Comparison of ENCODE assay signal across 13 cellular contexts in genomic region chr17:41530062-41531048, GRCh38. TPM values are rescaled to one million over a fixed set of nuclear protein-coding genes. Genes with fewer than 3 reads are reported as not detected.
DNase-seq lines count a peak whose midpoint lies in the region; ATAC-seq, FAIRE-seq and TF ChIP-seq lines count a peak whose summit lies in the region.
"Had no signal": no experiment of that assay in that cellular context is flagged by ENCODE, and none has a peak within 500 bp of the region (broad histone marks: within the 10 kb centered on the region; RNA-seq: fewer than 3 reads in every experiment).

No MANE protein-coding gene starts in this region.

- H3K9me3 Mint-ChIP-seq in activated CD8-positive, alpha-beta memory T cell treated with anti-CD3 and anti-CD28 coated beads, Interleukin-2, amount 10 ng/mL, durations not matched to agents 7 days and 5 days (ENCODE audit: low read depth): no peaks in the 10 kb centered on the region
- no peaks in the 10 kb centered on the region for H3K9me3 Mint-ChIP-seq in CD8-positive, alpha-beta T cell

- H3K4me3 ChIP-seq in endothelial cell of umbilical vein (replicated peaks in 1 of 3; ENCODE audit: insufficient read depth in 1 of 3, low read depth in 1 of 3, low read length in 3 of 3): no peak overlapping the region
- no peak overlapping the region for H3K4me3 ChIP-seq in CD8-positive, alpha-beta T cell (ENCODE audit: low read depth, low read length)
- H3K4me3 ChIP-seq: suprapubic skin had no signal

- FAIRE-seq in endothelial cell of umbilical vein (lab: Jason Lieb, UNC): peak; percentile 99

- no peak overlapping the region for H3K4me3 Mint-ChIP-seq in activated CD8-positive, alpha-beta memory T cell treated with anti-CD3 and anti-CD28 coated beads, Interleukin-2, amount 10 ng/mL, durations not matched to agents 7 days and 5 days
- no peak overlapping the region for H3K4me3 Mint-ChIP-seq in CD8-positive, alpha-beta T cell

- CTCF ChIA-PET in endothelial cell of umbilical vein (lab: Charles Lee): interaction anchor here (0.7 to 8.5 kb wide), 14 partner anchors 9 to 673 kb away, joined by 3 to 126 read pairs (median 6); no protein-coding TSS in a partner anchor
- CTCF ChIA-PET in activated CD8-positive, alpha-beta memory T cell treated with anti-CD3 and anti-CD28 coated beads, Interleukin-2, amount 10 ng/mL, durations not matched to agents 7 days and 5 days (lab: Charles Lee): interaction anchor here (3.6 kb wide), 1 partner anchor 118 kb away, joined by 12 read pairs; no protein-coding TSS in a partner anchor
- CTCF ChIA-PET in CD8-positive, alpha-beta T cell (lab: Charles Lee): interaction anchor here (0.5 to 3.6 kb wide), 3 partner anchors 19 to 201 kb away, joined by 3 to 16 read pairs (median 3); no protein-coding TSS in a partner anchor

- H4K20me1 ChIP-seq in endothelial cell of umbilical vein (replicated peaks; ENCODE audit: control insufficient read depth, extremely low read depth, insufficient read depth, low read length): no peaks in the 10 kb centered on the region

- peak overlapping the region; percentile 42 for H3K9ac ChIP-seq in endothelial cell of umbilical vein (replicated peaks; ENCODE audit: extremely low read depth, insufficient read depth, low read length)

- no peaks in the 10 kb centered on the region for H3K36me3 ChIP-seq in endothelial cell of umbilical vein (ENCODE audit: control insufficient read depth in 2 of 2, extremely low read depth in 1 of 2, insufficient read depth in 2 of 2, low read length in 2 of 2)
- no peaks in the 10 kb centered on the region for H3K36me3 ChIP-seq in CD8-positive, alpha-beta T cell (ENCODE audit: insufficient read depth, low read length)
- H3K36me3 ChIP-seq: suprapubic skin had no signal

- peaks cover 71% of the 10 kb centered on the region for H3K27me3 Mint-ChIP-seq in activated CD8-positive, alpha-beta memory T cell treated with anti-CD3 and anti-CD28 coated beads, Interleukin-2, amount 10 ng/mL, durations not matched to agents 7 days and 5 days
- H3K27me3 Mint-ChIP-seq in CD8-positive, alpha-beta T cell (ENCODE audit: low read depth): peaks cover 61% of the 10 kb centered on the region

- no peak for TF ChIP-seq CTCF in endothelial cell of umbilical vein (IDR thresholded peaks at IDR 0.05; ENCODE audit: extremely low read depth in 1 of 2, insufficient read depth in 1 of 2, low read depth in 1 of 2, low read length in 2 of 2)
- no peak for TF ChIP-seq CTCF in omental fat pad (IDR thresholded peaks at IDR 0.05)
- no peak for TF ChIP-seq CTCF in CD8-positive, alpha-beta T cell (IDR thresholded peaks at IDR 0.05)

- dilution Hi-C loops in endothelial cell of umbilical vein (cut with MboI; ENCODE audit: extremely low pct_ligation_motif_present, low sequenced_read_pairs): no loop called here

- no peaks in the 10 kb centered on the region for H3K9me1 ChIP-seq in endothelial cell of umbilical vein (replicated peaks; ENCODE audit: control insufficient read depth, extremely low read depth, insufficient read depth, low read length)

- H3K79me2 ChIP-seq in endothelial cell of umbilical vein (ENCODE audit: control insufficient read depth, insufficient read depth, low read length): no peaks in the 10 kb centered on the region

- peak overlapping the region; percentile 35 for H3K4me2 ChIP-seq in endothelial cell of umbilical vein (ENCODE audit: insufficient read depth, low read length)

- peak; percentile 62 for TF ChIP-seq POLR2A in endothelial cell of umbilical vein (IDR thresholded peaks at IDR 0.05; ENCODE audit: low read depth, low read length)

- H2AFZ ChIP-seq in endothelial cell of umbilical vein (ENCODE audit: low read depth, low read length): peak overlapping the region; percentile 39

- H3K9me3 ChIP-seq in endothelial cell of umbilical vein (replicated peaks; ENCODE audit: control insufficient read depth, insufficient read depth, low read length): no peaks in the 10 kb centered on the region
- no peaks in the 10 kb centered on the region for H3K9me3 ChIP-seq in CD8-positive, alpha-beta T cell (ENCODE audit: low read length)
- H3K9me3 ChIP-seq: suprapubic skin had no signal

- no peaks in the 10 kb centered on the region for H3K27me3 ChIP-seq in endothelial cell of umbilical vein (ENCODE audit: control insufficient read depth in 2 of 2, insufficient read depth in 2 of 2, low read length in 2 of 2)
- H3K27me3 ChIP-seq in CD8-positive, alpha-beta T cell (ENCODE audit: insufficient read depth, low read length): peaks cover 20% of the 10 kb centered on the region

- H3K36me3 Mint-ChIP-seq in activated CD8-positive, alpha-beta memory T cell treated with anti-CD3 and anti-CD28 coated beads, Interleukin-2, amount 10 ng/mL, durations not matched to agents 7 days and 5 days: no peaks in the 10 kb centered on the region
- no peaks in the 10 kb centered on the region for H3K36me3 Mint-ChIP-seq in CD8-positive, alpha-beta T cell

- DNase-seq in CMK (ENCODE audit: low read depth): peak; percentile 7
- DNase-seq in NCI-H226: peak; percentile 100
- DNase-seq in endothelial cell of umbilical vein (ENCODE audit: low read depth, low spot score): peak; percentile 90
- peak; percentile 44 for DNase-seq in omental fat pad (ENCODE audit: low spot score)
- no peak for DNase-seq in NCI-H1694 (lab: John Stamatoyannopoulos, UW)
- DNase-seq in activated CD8-positive, alpha-beta memory T cell treated with anti-CD3 and anti-CD28 coated beads, Interleukin-2, amount 10 ng/mL, durations not matched to agents 7 days and 5 days: no peak
- no peak for DNase-seq in CD8-positive, alpha-beta T cell
- DNase-seq: activated CD4-positive, alpha-beta T cell treated with anti-CD3 and anti-CD28 coated beads for 1 hour; effector memory CD4-positive, alpha-beta T cell; GOT3 had no signal

- POLR2A ChIA-PET in endothelial cell of umbilical vein (lab: Charles Lee): interaction anchor here (0.7 to 1.2 kb wide), 2 partner anchors 9 to 158 kb away, joined by 3 to 4 read pairs; no protein-coding TSS in a partner anchor
- POLR2A ChIA-PET in CD8-positive, alpha-beta T cell (lab: Charles Lee): no interaction called here

- peak; percentile 81 for ATAC-seq in omental fat pad (ENCODE audit: low FRiP score)
- no peak for ATAC-seq in HG02678 (IDR thresholded peaks at IDR 0.05; ENCODE audit: unreplicated experiment)
- no peak for ATAC-seq in activated CD8-positive, alpha-beta memory T cell treated with anti-CD3 and anti-CD28 coated beads, Interleukin-2, amount 10 ng/mL, durations not matched to agents 7 days and 5 days
- no peak for ATAC-seq in CD8-positive, alpha-beta T cell

- peak overlapping the region; percentile 80 for H3K27ac ChIP-seq in endothelial cell of umbilical vein (ENCODE audit: insufficient read depth, low read depth, low read length)
- no peak overlapping the region for H3K27ac ChIP-seq in CD8-positive, alpha-beta T cell (ENCODE audit: low read depth, low read length)
- H3K27ac ChIP-seq: suprapubic skin had no signal

- peaks cover 29% of the 10 kb centered on the region for H3K4me1 ChIP-seq in endothelial cell of umbilical vein (ENCODE audit: control insufficient read depth, extremely low read depth, insufficient read depth, low read length)
- H3K4me1 ChIP-seq in CD8-positive, alpha-beta T cell (ENCODE audit: insufficient read depth, low read length): peaks cover 9% of the 10 kb centered on the region

- H3K27ac Mint-ChIP-seq in activated CD8-positive, alpha-beta memory T cell treated with anti-CD3 and anti-CD28 coated beads, Interleukin-2, amount 10 ng/mL, durations not matched to agents 7 days and 5 days: no peak overlapping the region
- no peak overlapping the region for H3K27ac Mint-ChIP-seq in CD8-positive, alpha-beta T cell

- TSS peak; percentile 91 for BruUV-seq in endothelial cell of umbilical vein (replicated peaks; lab: Mats Ljungman, UMichigan)

- intact Hi-C loops in endothelial cell of umbilical vein (cut with micrococcal nuclease): loop anchor here (1.0 kb wide), 2 partner anchors 9 to 18 kb away; no protein-coding TSS in a partner anchor
- intact Hi-C loops in CD8-positive, alpha-beta T cell (cut with DNase I, micrococcal nuclease): no loop called here

- no peaks in the 10 kb centered on the region for H3K4me1 Mint-ChIP-seq in activated CD8-positive, alpha-beta memory T cell treated with anti-CD3 and anti-CD28 coated beads, Interleukin-2, amount 10 ng/mL, durations not matched to agents 7 days and 5 days
- peaks cover 20% of the 10 kb centered on the region for H3K4me1 Mint-ChIP-seq in CD8-positive, alpha-beta T cell (ENCODE audit: low read depth)

RNA-seq across cellular contexts. Expression of gene KRT19, which starts 2.2 kb away (rescaled TPM):
- total RNA-seq in endothelial cell of umbilical vein (14.9 and 23.3 TPM in 2 replicates), omental fat pad (100 to 1,000 TPM in 2 of 4 donors, 10 to 100 TPM in 2; 22.1 to 838 (median 270) TPM)
- polyA plus RNA-seq in endothelial cell of umbilical vein: 12.9 and 20.1 TPM in 2 replicates
- 17.1 and 19.9 TPM in 2 replicates for polyA plus RNA-seq in endothelial cell of umbilical vein (2011; cell fraction: cytosol; rRNA removed)
- 9.5 and 9.8 TPM in 2 replicates for polyA plus RNA-seq in endothelial cell of umbilical vein (2011; cell fraction: nucleus; rRNA removed)
- polyA plus RNA-seq in endothelial cell of umbilical vein (2012): 19.1 and 37.7 TPM in 2 replicates
- 8.2 and 10.9 TPM in 2 replicates for polyA minus RNA-seq in endothelial cell of umbilical vein
- polyA minus RNA-seq in endothelial cell of umbilical vein (2011; cell fraction: cytosol; rRNA and poly(A)+ RNA removed): 92.4 TPM
- 1.8 and 2.8 TPM in 2 replicates for polyA minus RNA-seq in endothelial cell of umbilical vein (2011; cell fraction: nucleus; rRNA and poly(A)+ RNA removed)
- not detected for total RNA-seq in activated CD8-positive, alpha-beta memory T cell treated with anti-CD3 and anti-CD28 coated beads, Interleukin-2, amount 10 ng/mL, durations not matched to agents 7 days and 5 days
- total RNA-seq in CD8-positive, alpha-beta T cell: not detected

RNA-seq across cellular contexts. Expression of gene KRT15, which starts 11.7 kb away (rescaled TPM):
- total RNA-seq in endothelial cell of umbilical vein (2.8 TPM in 2 replicates), omental fat pad (1 to 10 TPM in 2 of 4 donors, under 1 TPM in 1, not detected in 1; 0.31 to 2.5 (median 1.8) TPM)
- polyA plus RNA-seq in endothelial cell of umbilical vein: 0.68 and 0.83 TPM in 2 replicates
- polyA plus RNA-seq in endothelial cell of umbilical vein (2011; cell fraction: cytosol; rRNA removed): 1.7 and 2.4 TPM in 2 replicates
- polyA plus RNA-seq in endothelial cell of umbilical vein (2011; cell fraction: nucleus; rRNA removed): 2.2 and 3.1 TPM in 2 replicates
- polyA plus RNA-seq in endothelial cell of umbilical vein (2012): 3.1 and 10.7 TPM in 2 replicates
- polyA minus RNA-seq in endothelial cell of umbilical vein: 0.76 and 1.6 TPM in 2 replicates
- 2.3 TPM for polyA minus RNA-seq in endothelial cell of umbilical vein (2011; cell fraction: cytosol; rRNA and poly(A)+ RNA removed)
- 0.29 and 0.43 TPM in 2 replicates for polyA minus RNA-seq in endothelial cell of umbilical vein (2011; cell fraction: nucleus; rRNA and poly(A)+ RNA removed)
- not detected for total RNA-seq in activated CD8-positive, alpha-beta memory T cell treated with anti-CD3 and anti-CD28 coated beads, Interleukin-2, amount 10 ng/mL, durations not matched to agents 7 days and 5 days
- not detected for total RNA-seq in CD8-positive, alpha-beta T cell
- total RNA-seq: posterior vena cava had no signal

RNA-seq across cellular contexts. Expression of gene KRT13, which starts 24.9 kb away (rescaled TPM):
- total RNA-seq in endothelial cell of umbilical vein (not detected in 2 replicates), omental fat pad (under 1 TPM in 1 of 4 donors, not detected in 3; 0.65 TPM)
- polyA plus RNA-seq in endothelial cell of umbilical vein: not detected in 2 replicates
- polyA plus RNA-seq in endothelial cell of umbilical vein (2011; cell fraction: cytosol; rRNA removed): not detected in 2 replicates
- not detected in 2 replicates for polyA plus RNA-seq in endothelial cell of umbilical vein (2011; cell fraction: nucleus; rRNA removed)
- not detected in 2 replicates for polyA plus RNA-seq in endothelial cell of umbilical vein (2012)
- not detected in 2 replicates for polyA minus RNA-seq in endothelial cell of umbilical vein
- polyA minus RNA-seq in endothelial cell of umbilical vein (2011; cell fraction: cytosol; rRNA and poly(A)+ RNA removed): not detected
- not detected in 2 replicates for polyA minus RNA-seq in endothelial cell of umbilical vein (2011; cell fraction: nucleus; rRNA and poly(A)+ RNA removed)
- not detected for total RNA-seq in activated CD8-positive, alpha-beta memory T cell treated with anti-CD3 and anti-CD28 coated beads, Interleukin-2, amount 10 ng/mL, durations not matched to agents 7 days and 5 days
- not detected for total RNA-seq in CD8-positive, alpha-beta T cell
- total RNA-seq: posterior vena cava had no signal

RNA-seq across cellular contexts. Expression of gene KRT36, which starts 40.6 kb away (rescaled TPM):
- total RNA-seq in endothelial cell of umbilical vein (not detected in 2 replicates), omental fat pad (not detected)
- polyA plus RNA-seq in endothelial cell of umbilical vein: 0.04 and 0.11 TPM in 2 replicates
- 0.04 TPM in 1 of 2 replicates, not detected in the other for polyA plus RNA-seq in endothelial cell of umbilical vein (2011; cell fraction: cytosol; rRNA removed)
- polyA plus RNA-seq in endothelial cell of umbilical vein (2011; cell fraction: nucleus; rRNA removed): 0.09 TPM in 1 of 2 replicates, not detected in the other
- polyA plus RNA-seq in endothelial cell of umbilical vein (2012): not detected in 2 replicates
- 0.17 TPM in 1 of 2 replicates, not detected in the other for polyA minus RNA-seq in endothelial cell of umbilical vein
- polyA minus RNA-seq in endothelial cell of umbilical vein (2011; cell fraction: cytosol; rRNA and poly(A)+ RNA removed): not detected
- not detected in 2 replicates for polyA minus RNA-seq in endothelial cell of umbilical vein (2011; cell fraction: nucleus; rRNA and poly(A)+ RNA removed)
- not detected for total RNA-seq in activated CD8-positive, alpha-beta memory T cell treated with anti-CD3 and anti-CD28 coated beads, Interleukin-2, amount 10 ng/mL, durations not matched to agents 7 days and 5 days
- total RNA-seq in CD8-positive, alpha-beta T cell: not detected
- total RNA-seq: posterior vena cava had no signal

RNA-seq across cellular contexts. Expression of gene KRT9, which starts 41.5 kb away (rescaled TPM):
- total RNA-seq in endothelial cell of umbilical vein: not detected in 2 replicates
- polyA plus RNA-seq in endothelial cell of umbilical vein: not detected in 2 replicates
- not detected in 2 replicates for polyA plus RNA-seq in endothelial cell of umbilical vein (2011; cell fraction: cytosol; rRNA removed)
- polyA plus RNA-seq in endothelial cell of umbilical vein (2011; cell fraction: nucleus; rRNA removed): not detected in 2 replicates
- polyA plus RNA-seq in endothelial cell of umbilical vein (2012): not detected in 2 replicates
- polyA minus RNA-seq in endothelial cell of umbilical vein: not detected in 2 replicates
- not detected for polyA minus RNA-seq in endothelial cell of umbilical vein (2011; cell fraction: cytosol; rRNA and poly(A)+ RNA removed)
- polyA minus RNA-seq in endothelial cell of umbilical vein (2011; cell fraction: nucleus; rRNA and poly(A)+ RNA removed): not detected in 2 replicates
- not detected for total RNA-seq in omental fat pad
- total RNA-seq in activated CD8-positive, alpha-beta memory T cell treated with anti-CD3 and anti-CD28 coated beads, Interleukin-2, amount 10 ng/mL, durations not matched to agents 7 days and 5 days: not detected
- not detected for total RNA-seq in CD8-positive, alpha-beta T cell
- total RNA-seq: posterior vena cava had no signal

Comparison
In these comparisons a context has a peak if more than half of its experiments do, and no peak if none do; other contexts are left out.
1. DNase-seq: peak in CMK (single experiment), NCI-H226 (single experiment), endothelial cell of umbilical vein (single experiment) and omental fat pad (single experiment); none in NCI-H1694 (single experiment), activated CD8-positive, alpha-beta memory T cell treated with anti-CD3 and anti-CD28 coated beads, Interleukin-2, amount 10 ng/mL, durations not matched to agents 7 days and 5 days (single experiment) and CD8-positive, alpha-beta T cell (0 of 7).
2. RNA of gene KRT19, which starts 2.2 kb away (total RNA-seq): 22.1 to 838 TPM in omental fat pad and 14.9 to 23.3 TPM in endothelial cell of umbilical vein; not detected in activated CD8-positive, alpha-beta memory T cell treated with anti-CD3 and anti-CD28 coated beads, Interleukin-2, amount 10 ng/mL, durations not matched to agents 7 days and 5 days and not detected in CD8-positive, alpha-beta T cell; every median in the first group is over 10 times any median in the second.